Comparison of ENCODE assay signal across 1 cellular context in genomic region chr4:183988874-183989273, GRCh38.
TF ChIP-seq lines count a peak whose summit lies in the region.

No MANE protein-coding gene starts in this region.

TF ChIP-seq in WTC11, 78 proteins besides CTCF, POLR2A, EP300 and RAD21 (continued from another document):
- TF ChIP-seq ATF6 (CRISPR knock-in tag; IDR thresholded peaks at IDR 0.05): no peak
- no peak for TF ChIP-seq ZNF232 (CRISPR knock-in tag; IDR thresholded peaks at IDR 0.05)
- TF ChIP-seq ESRRA (CRISPR knock-in tag; IDR thresholded peaks at IDR 0.05; ENCODE audit: borderline replicate concordance): no peak
- TF ChIP-seq ZNF396 (CRISPR knock-in tag; IDR thresholded peaks at IDR 0.05; ENCODE audit: borderline replicate concordance): no peak
